In the genomic region with DNA sequence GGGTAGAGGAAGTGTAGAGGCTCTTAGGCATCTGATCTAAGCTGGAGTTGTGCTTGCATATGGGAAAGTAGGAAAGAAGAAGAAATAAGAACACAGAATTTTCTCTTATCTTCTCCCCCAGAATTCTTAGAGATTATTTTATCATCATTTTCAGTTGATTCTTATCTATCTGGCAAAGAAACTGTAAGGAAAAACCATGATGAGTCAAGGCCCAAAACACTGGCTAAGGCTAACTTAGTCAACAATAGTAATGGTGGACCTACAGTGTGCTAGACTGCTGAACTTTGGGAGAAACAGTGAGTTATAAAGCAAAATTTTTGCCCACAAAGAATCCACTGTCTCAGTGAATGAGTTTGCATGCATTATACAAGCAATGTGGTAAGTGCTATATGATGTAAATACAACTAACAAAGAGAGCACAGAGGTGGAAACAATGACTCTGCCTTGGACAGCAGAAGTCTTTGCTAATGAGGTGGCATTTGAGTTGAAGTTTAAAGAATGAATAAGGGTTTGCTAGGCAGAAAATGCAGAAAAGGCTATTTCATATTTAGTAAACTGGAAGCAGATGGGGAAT, we compare ENCODE assay signal across 1 cellular context.
TF ChIP-seq lines count a peak whose summit lies in the region.

No MANE protein-coding gene starts in this region.

TF ChIP-seq in GM12878, 131 proteins besides CTCF, POLR2A, EP300 and RAD21 (continued from another document):
- TF ChIP-seq, protein P1, sequence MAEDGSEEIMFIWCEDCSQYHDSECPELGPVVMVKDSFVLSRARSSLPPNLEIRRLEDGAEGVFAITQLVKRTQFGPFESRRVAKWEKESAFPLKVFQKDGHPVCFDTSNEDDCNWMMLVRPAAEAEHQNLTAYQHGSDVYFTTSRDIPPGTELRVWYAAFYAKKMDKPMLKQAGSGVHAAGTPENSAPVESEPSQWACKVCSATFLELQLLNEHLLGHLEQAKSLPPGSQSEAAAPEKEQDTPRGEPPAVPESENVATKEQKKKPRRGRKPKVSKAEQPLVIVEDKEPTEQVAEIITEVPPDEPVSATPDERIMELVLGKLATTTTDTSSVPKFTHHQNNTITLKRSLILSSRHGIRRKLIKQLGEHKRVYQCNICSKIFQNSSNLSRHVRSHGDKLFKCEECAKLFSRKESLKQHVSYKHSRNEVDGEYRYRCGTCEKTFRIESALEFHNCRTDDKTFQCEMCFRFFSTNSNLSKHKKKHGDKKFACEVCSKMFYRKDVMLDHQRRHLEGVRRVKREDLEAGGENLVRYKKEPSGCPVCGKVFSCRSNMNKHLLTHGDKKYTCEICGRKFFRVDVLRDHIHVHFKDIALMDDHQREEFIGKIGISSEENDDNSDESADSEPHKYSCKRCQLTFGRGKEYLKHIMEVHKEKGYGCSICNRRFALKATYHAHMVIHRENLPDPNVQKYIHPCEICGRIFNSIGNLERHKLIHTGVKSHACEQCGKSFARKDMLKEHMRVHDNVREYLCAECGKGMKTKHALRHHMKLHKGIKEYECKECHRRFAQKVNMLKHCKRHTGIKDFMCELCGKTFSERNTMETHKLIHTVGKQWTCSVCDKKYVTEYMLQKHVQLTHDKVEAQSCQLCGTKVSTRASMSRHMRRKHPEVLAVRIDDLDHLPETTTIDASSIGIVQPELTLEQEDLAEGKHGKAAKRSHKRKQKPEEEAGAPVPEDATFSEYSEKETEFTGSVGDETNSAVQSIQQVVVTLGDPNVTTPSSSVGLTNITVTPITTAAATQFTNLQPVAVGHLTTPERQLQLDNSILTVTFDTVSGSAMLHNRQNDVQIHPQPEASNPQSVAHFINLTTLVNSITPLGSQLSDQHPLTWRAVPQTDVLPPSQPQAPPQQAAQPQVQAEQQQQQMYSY (CRISPR knock-in tag; IDR thresholded peaks at IDR 0.05): no peak
- no peak for TF ChIP-seq PAX8 (IDR thresholded peaks at IDR 0.05)
- no peak for TF ChIP-seq CHD2 (IDR thresholded peaks at IDR 0.05; ENCODE audit: borderline replicate concordance, low read depth, low read length)
- no peak for TF ChIP-seq EED (IDR thresholded peaks at IDR 0.05; ENCODE audit: low read depth)
- TF ChIP-seq ZSCAN29 (IDR thresholded peaks at IDR 0.05): no peak
- no peak for TF ChIP-seq EZH2 (IDR thresholded peaks at IDR 0.05; ENCODE audit: borderline replicate concordance, control insufficient read depth, low read depth, low read length)
- TF ChIP-seq, protein P2, sequence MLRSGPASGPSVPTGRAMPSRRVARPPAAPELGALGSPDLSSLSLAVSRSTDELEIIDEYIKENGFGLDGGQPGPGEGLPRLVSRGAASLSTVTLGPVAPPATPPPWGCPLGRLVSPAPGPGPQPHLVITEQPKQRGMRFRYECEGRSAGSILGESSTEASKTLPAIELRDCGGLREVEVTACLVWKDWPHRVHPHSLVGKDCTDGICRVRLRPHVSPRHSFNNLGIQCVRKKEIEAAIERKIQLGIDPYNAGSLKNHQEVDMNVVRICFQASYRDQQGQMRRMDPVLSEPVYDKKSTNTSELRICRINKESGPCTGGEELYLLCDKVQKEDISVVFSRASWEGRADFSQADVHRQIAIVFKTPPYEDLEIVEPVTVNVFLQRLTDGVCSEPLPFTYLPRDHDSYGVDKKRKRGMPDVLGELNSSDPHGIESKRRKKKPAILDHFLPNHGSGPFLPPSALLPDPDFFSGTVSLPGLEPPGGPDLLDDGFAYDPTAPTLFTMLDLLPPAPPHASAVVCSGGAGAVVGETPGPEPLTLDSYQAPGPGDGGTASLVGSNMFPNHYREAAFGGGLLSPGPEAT (IDR thresholded peaks at IDR 0.05; ENCODE audit: low read depth): no peak
- no peak for TF ChIP-seq CREM (IDR thresholded peaks at IDR 0.05; ENCODE audit: low read depth)
TF ChIP-seq in GM12878: peak in this region for 0.
